In genomic region chr6:159404296-159404695, GRCh38 we compare ENCODE assay signal across 21 cellular contexts.
DNase-seq lines count a peak whose midpoint lies in the region; ATAC-seq and TF ChIP-seq lines count a peak whose summit lies in the region.
"Had no signal": no experiment of that assay in that cellular context is flagged by ENCODE, and none has a peak within 500 bp of the region (broad histone marks: within the 10 kb centered on the region; RNA-seq: fewer than 3 reads in every experiment).

No MANE protein-coding gene starts in this region.

- H3K27me3 ChIP-seq in mammary epithelial cell (ENCODE audit: insufficient read depth, low read length) = peaks cover 5% of the 10 kb centered on the region
- H3K27me3 ChIP-seq in kidney epithelial cell (ENCODE audit: control insufficient read depth, insufficient read depth, low read length) = no peaks in the 10 kb centered on the region
- H3K27me3 ChIP-seq: BLaER1 had no signal

- DNase-seq in mammary epithelial cell (peak; percentile 1), MCF 10A (ENCODE audit: unreplicated experiment) (no peak), kidney epithelial cell (ENCODE audit: low read depth) (peak; percentile 1), stromal cell of bone marrow (ENCODE audit: low read depth) (peak; percentile 22), NCI-H2196 treated with DMSO at 0.1 percent for 48 hours (lab: John Stamatoyannopoulos, UW; ENCODE audit: unreplicated experiment) (no peak)
- no peak for DNase-seq in activated T-helper 1 cell treated with anti-CD3 and anti-CD28 coated beads, Interleukin-12 subunit alpha, Interleukin-12 subunit beta, Interleukin-2, Interleukin-4 antibody, amounts not matched to agents 30 ng/mL and 10 ng/mL and 1 ng/mL, durations not matched to agents 14 hours and 24 hours and 36 hours (ENCODE audit: low spot score)
- no peak for DNase-seq in activated CD4-positive, alpha-beta T cell treated with anti-CD3 and anti-CD28 coated beads for 36 hours
- DNase-seq: Caco-2; CD4-positive, CD25-positive, alpha-beta regulatory T cell; CD8-positive, alpha-beta T cell; DMS 273 treated with DMSO at 0.1 percent for 48 hours; DMS53; DMS79 treated with DMSO at 0.1 percent for 48 hours; GF-D8; GOT3; HFFc6 had no signal

- WGBS in mammary epithelial cell (ENCODE audit: low coverage, missing lambda C conversion rate) = 63% methylated on average over 1 of the region's 2 CpGs

- no peaks in the 10 kb centered on the region for H3K4me1 ChIP-seq in mammary epithelial cell (ENCODE audit: insufficient read depth, low read length)
- H3K4me1 ChIP-seq: Caco-2, HAP-1 had no signal

- no peak overlapping the region for H3K27ac ChIP-seq in mammary epithelial cell (ENCODE audit: insufficient read depth, low read depth, low read length)
- H3K27ac ChIP-seq: 22Rv1, BLaER1, C4-2B had no signal

- H3K36me3 ChIP-seq in mammary epithelial cell (ENCODE audit: insufficient read depth, low read length) (no peaks in the 10 kb centered on the region), kidney epithelial cell (ENCODE audit: control insufficient read depth, insufficient read depth, low read length) (no peaks in the 10 kb centered on the region)
- H3K36me3 ChIP-seq: BLaER1, HAP-1 had no signal

- H3K4me1 Mint-ChIP-seq in MCF 10A (ENCODE audit: insufficient read depth, unreplicated experiment) = no peaks in the 10 kb centered on the region
- H3K4me1 Mint-ChIP-seq in activated T-helper 1 cell treated with anti-CD3 and anti-CD28 coated beads, Interleukin-12 subunit alpha, Interleukin-12 subunit beta, Interleukin-2, Interleukin-4 antibody, amounts not matched to agents 30 ng/mL and 10 ng/mL and 1 ng/mL, durations not matched to agents 14 hours and 24 hours and 36 hours (ENCODE audit: low read depth) = no peaks in the 10 kb centered on the region
- no peaks in the 10 kb centered on the region for H3K4me1 Mint-ChIP-seq in activated CD4-positive, alpha-beta T cell treated with anti-CD3 and anti-CD28 coated beads for 36 hours
- H3K4me1 Mint-ChIP-seq: B cell; CD4-positive, CD25-positive, alpha-beta regulatory T cell had no signal

- TF ChIP-seq CTCF in mammary epithelial cell (conservative IDR thresholded peaks at IDR 0.05 in 1 of 2, IDR thresholded peaks at IDR 0.05 in 1 of 2; ENCODE audit: extremely low read depth in 1 of 2, insufficient read depth in 1 of 2, low read depth in 1 of 2, low read length in 2 of 2) (no peak), MCF 10A (IDR thresholded peaks at IDR 0.05; ENCODE audit: unreplicated experiment) (no peak), kidney epithelial cell (IDR thresholded peaks at IDR 0.05; ENCODE audit: insufficient read depth, low read length, poor library complexity, severe bottlenecking) (no peak)

- H3K27me3 Mint-ChIP-seq in MCF 10A (ENCODE audit: insufficient read depth, unreplicated experiment) = no peaks in the 10 kb centered on the region
- H3K27me3 Mint-ChIP-seq in activated T-helper 1 cell treated with anti-CD3 and anti-CD28 coated beads, Interleukin-12 subunit alpha, Interleukin-12 subunit beta, Interleukin-2, Interleukin-4 antibody, amounts not matched to agents 30 ng/mL and 10 ng/mL and 1 ng/mL, durations not matched to agents 14 hours and 24 hours and 36 hours (ENCODE audit: insufficient read depth) = no peaks in the 10 kb centered on the region
- H3K27me3 Mint-ChIP-seq in activated CD4-positive, alpha-beta T cell treated with anti-CD3 and anti-CD28 coated beads for 36 hours = peaks cover 3% of the 10 kb centered on the region

- dilution Hi-C loops in mammary epithelial cell (cut with HindIII; ENCODE audit: low sequenced_read_pairs) = no loop called here

- CTCF ChIA-PET in mammary epithelial cell (lab: Charles Lee; ENCODE audit: low non-redundant PET) = no interaction called here
- CTCF ChIA-PET in MCF 10A (lab: Yijun Ruan, JAX) = interaction anchor here (0.6 kb wide), 1 partner anchor 91 kb away, joined by 3 read pairs; no protein-coding TSS in a partner anchor
- CTCF ChIA-PET in activated CD4-positive, alpha-beta T cell treated with anti-CD3 and anti-CD28 coated beads for 36 hours (lab: Charles Lee) = no interaction called here

- intact Hi-C loops in mammary epithelial cell (cut with micrococcal nuclease) = no loop called here
- intact Hi-C loops in MCF 10A (cut with micrococcal nuclease) = no loop called here
- intact Hi-C loops in activated T-helper 1 cell treated with anti-CD3 and anti-CD28 coated beads, Interleukin-12 subunit alpha, Interleukin-12 subunit beta, Interleukin-2, Interleukin-4 antibody, amounts not matched to agents 30 ng/mL and 10 ng/mL and 1 ng/mL, durations not matched to agents 14 hours and 24 hours and 36 hours (cut with micrococcal nuclease) = no loop called here
- intact Hi-C loops in activated CD4-positive, alpha-beta T cell treated with anti-CD3 and anti-CD28 coated beads for 36 hours (cut with DNase I, micrococcal nuclease) = no loop called here

- no peaks in the 10 kb centered on the region for H3K36me3 Mint-ChIP-seq in MCF 10A (ENCODE audit: insufficient read depth, unreplicated experiment)
- H3K36me3 Mint-ChIP-seq in activated T-helper 1 cell treated with anti-CD3 and anti-CD28 coated beads, Interleukin-12 subunit alpha, Interleukin-12 subunit beta, Interleukin-2, Interleukin-4 antibody, amounts not matched to agents 30 ng/mL and 10 ng/mL and 1 ng/mL, durations not matched to agents 14 hours and 24 hours and 36 hours (ENCODE audit: low read depth) = no peaks in the 10 kb centered on the region
- H3K36me3 Mint-ChIP-seq in activated CD4-positive, alpha-beta T cell treated with anti-CD3 and anti-CD28 coated beads for 36 hours (ENCODE audit: low read depth) = no peaks in the 10 kb centered on the region
- H3K36me3 Mint-ChIP-seq: CD4-positive, CD25-positive, alpha-beta regulatory T cell; CD8-positive, alpha-beta T cell had no signal

- H2AFZ ChIP-seq in mammary epithelial cell (ENCODE audit: low read depth, low read length) = no peak overlapping the region

- no peaks in the 10 kb centered on the region for H3K79me2 ChIP-seq in mammary epithelial cell (ENCODE audit: insufficient read depth, low read length)

- no peak overlapping the region for H3K4me2 ChIP-seq in mammary epithelial cell (ENCODE audit: insufficient read depth, low read depth, low read length)
- H3K4me2 ChIP-seq: BLaER1 had no signal

- no peak overlapping the region for H3K9ac ChIP-seq in mammary epithelial cell (ENCODE audit: insufficient read depth, low read length)
- H3K9ac ChIP-seq: BLaER1 had no signal

- no peak overlapping the region for H3K4me3 ChIP-seq in mammary epithelial cell (replicated peaks in 1 of 3; ENCODE audit: insufficient read depth in 1 of 3, low read depth in 2 of 3, low read length in 3 of 3)
- H3K4me3 ChIP-seq in kidney epithelial cell (ENCODE audit: low read depth, low read length) = no peak overlapping the region
- H3K4me3 ChIP-seq: BLaER1, HAP-1 had no signal

- in situ Hi-C loops in mammary epithelial cell (cut with MboI; ENCODE audit: low sequenced_read_pairs in 2 of 2) = no loop called here

- POLR2A ChIA-PET in MCF 10A (lab: Yijun Ruan, JAX) = interaction anchor here (0.6 kb wide), 1 partner anchor 93 kb away, joined by 3 read pairs; no protein-coding TSS in a partner anchor
- POLR2A ChIA-PET in activated CD4-positive, alpha-beta T cell treated with anti-CD3 and anti-CD28 coated beads for 36 hours (lab: Charles Lee) = no interaction called here

- BruUV-seq in mammary epithelial cell (replicated peaks; lab: Mats Ljungman, UMichigan) = no TSS peak
- BruUV-seq in MCF 10A (replicated peaks; lab: Mats Ljungman, UMichigan) = no TSS peak

- H3K27ac Mint-ChIP-seq in MCF 10A (ENCODE audit: low read depth, unreplicated experiment) = no peak overlapping the region
- no peak overlapping the region for H3K27ac Mint-ChIP-seq in activated T-helper 1 cell treated with anti-CD3 and anti-CD28 coated beads, Interleukin-12 subunit alpha, Interleukin-12 subunit beta, Interleukin-2, Interleukin-4 antibody, amounts not matched to agents 30 ng/mL and 10 ng/mL and 1 ng/mL, durations not matched to agents 14 hours and 24 hours and 36 hours
- H3K27ac Mint-ChIP-seq in activated CD4-positive, alpha-beta T cell treated with anti-CD3 and anti-CD28 coated beads for 36 hours = no peak overlapping the region
- H3K27ac Mint-ChIP-seq: B cell; CD4-positive, CD25-positive, alpha-beta regulatory T cell; CD8-positive, alpha-beta T cell; HFFc6 had no signal

- no peaks in the 10 kb centered on the region for H4K20me1 ChIP-seq in mammary epithelial cell (ENCODE audit: insufficient read depth, low read length)
- H4K20me1 ChIP-seq: BLaER1 had no signal

- H3K4me3 Mint-ChIP-seq in MCF 10A (ENCODE audit: unreplicated experiment) = no peak overlapping the region
- no peak overlapping the region for H3K4me3 Mint-ChIP-seq in activated T-helper 1 cell treated with anti-CD3 and anti-CD28 coated beads, Interleukin-12 subunit alpha, Interleukin-12 subunit beta, Interleukin-2, Interleukin-4 antibody, amounts not matched to agents 30 ng/mL and 10 ng/mL and 1 ng/mL, durations not matched to agents 14 hours and 24 hours and 36 hours
- H3K4me3 Mint-ChIP-seq in activated CD4-positive, alpha-beta T cell treated with anti-CD3 and anti-CD28 coated beads for 36 hours = no peak overlapping the region
- H3K4me3 Mint-ChIP-seq: B cell; CD4-positive, CD25-positive, alpha-beta regulatory T cell; CD8-positive, alpha-beta T cell; HFFc6 had no signal

- no peaks in the 10 kb centered on the region for H3K9me3 Mint-ChIP-seq in MCF 10A (ENCODE audit: unreplicated experiment)
- no peaks in the 10 kb centered on the region for H3K9me3 Mint-ChIP-seq in activated T-helper 1 cell treated with anti-CD3 and anti-CD28 coated beads, Interleukin-12 subunit alpha, Interleukin-12 subunit beta, Interleukin-2, Interleukin-4 antibody, amounts not matched to agents 30 ng/mL and 10 ng/mL and 1 ng/mL, durations not matched to agents 14 hours and 24 hours and 36 hours
- no peaks in the 10 kb centered on the region for H3K9me3 Mint-ChIP-seq in activated CD4-positive, alpha-beta T cell treated with anti-CD3 and anti-CD28 coated beads for 36 hours (ENCODE audit: low read depth)

- no peaks in the 10 kb centered on the region for H3K9me3 ChIP-seq in mammary epithelial cell (replicated peaks; ENCODE audit: insufficient read depth, low read length)
- H3K9me3 ChIP-seq: Caco-2, HAP-1 had no signal

- ATAC-seq in activated CD4-positive, alpha-beta T cell treated with anti-CD3 and anti-CD28 coated beads for 36 hours = no peak
- ATAC-seq: CD8-positive, alpha-beta T cell had no signal

Comparison
In these comparisons a context has a peak if more than half of its experiments do, and no peak if none do; other contexts are left out.
1. DNase-seq: peak in mammary epithelial cell (single experiment), kidney epithelial cell (single experiment) and stromal cell of bone marrow (single experiment); none in MCF 10A (single experiment), activated T-helper 1 cell treated with anti-CD3 and anti-CD28 coated beads, Interleukin-12 subunit alpha, Interleukin-12 subunit beta, Interleukin-2, Interleukin-4 antibody, amounts not matched to agents 30 ng/mL and 10 ng/mL and 1 ng/mL, durations not matched to agents 14 hours and 24 hours and 36 hours (single experiment), NCI-H2196 treated with DMSO at 0.1 percent for 48 hours (single experiment) and activated CD4-positive, alpha-beta T cell treated with anti-CD3 and anti-CD28 coated beads for 36 hours (single experiment).